8 cellular contexts compared by ENCODE assay signal in the genomic region with DNA sequence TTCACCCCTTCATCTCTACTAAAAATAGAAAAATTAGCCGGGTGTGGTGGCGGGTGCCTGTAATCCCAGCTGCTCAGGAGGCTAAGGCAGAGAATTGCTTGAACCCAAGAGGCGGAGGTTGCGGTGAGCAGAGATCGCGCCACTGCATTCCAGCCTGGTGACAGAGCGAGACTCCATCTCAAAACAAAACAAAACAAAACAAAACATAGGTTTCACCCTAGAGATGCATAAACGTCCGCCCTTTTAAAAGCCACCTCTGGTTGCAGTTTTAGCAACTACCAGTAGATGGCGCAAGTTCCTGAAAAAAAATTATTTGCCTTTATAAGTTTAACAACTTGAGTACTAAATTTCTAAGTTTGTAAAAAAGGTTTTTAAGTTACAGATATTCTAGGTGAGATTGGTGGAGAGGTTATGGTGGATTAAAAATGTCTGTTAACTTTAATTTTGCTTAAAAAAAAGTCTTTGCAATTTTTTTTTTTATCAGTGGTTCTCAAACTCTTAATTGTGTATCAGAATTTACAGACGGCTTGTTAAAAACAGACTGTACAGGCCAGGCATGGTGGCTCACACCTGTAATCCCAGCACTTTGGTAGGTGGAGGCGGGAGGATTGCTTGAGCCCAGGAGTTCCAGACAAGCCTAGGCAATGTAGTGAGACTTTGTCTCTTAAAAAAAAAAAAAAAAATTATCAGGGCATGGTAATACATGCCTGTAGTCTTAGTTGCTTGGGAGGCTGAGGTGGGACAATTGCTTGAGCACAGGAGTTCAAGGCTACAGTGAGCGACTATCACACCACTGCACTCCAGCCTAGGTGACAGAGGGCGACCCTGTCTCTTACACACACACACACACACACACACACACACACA. TPM values are rescaled to one million over a fixed set of nuclear protein-coding genes. Genes with fewer than 3 reads are reported as not detected.
DNase-seq lines count a peak whose midpoint lies in the region; ATAC-seq and TF ChIP-seq lines count a peak whose summit lies in the region.

No MANE protein-coding gene starts in this region.

- H3K4me3 ChIP-seq in breast epithelium = no peak overlapping the region

- peak; percentile 62 to 80 (median 73) for TF ChIP-seq CTCF in breast epithelium (IDR thresholded peaks at IDR 0.05)

- H3K9me3 Mint-ChIP-seq in T-helper 2 cell treated with Interferon-gamma antibody and Interleukin-4, amounts not matched to agents 5 μg/mL and 100 μg/mL, for 36 hours = no peaks in the 10 kb centered on the region

- peak overlapping the region; percentile 29 for H3K4me3 Mint-ChIP-seq in T-helper 2 cell treated with Interferon-gamma antibody and Interleukin-4, amounts not matched to agents 5 μg/mL and 100 μg/mL, for 36 hours

- DNase-seq in activated CD4-positive, CD25-positive, alpha-beta regulatory T cell treated with anti-CD3 and anti-CD28 coated beads, Interleukin-2, amount 50 U/mL, for 16 hours (ENCODE audit: low read depth, low spot score) = peak; percentile 41
- peak; percentile 85 for DNase-seq in LHCN-M2 (ENCODE audit: low read depth)
- DNase-seq in T-helper 2 cell treated with Interferon-gamma antibody and Interleukin-4, amounts not matched to agents 5 μg/mL and 100 μg/mL, for 36 hours (ENCODE audit: low spot score) = peak; percentile 36
- no peak for DNase-seq in breast epithelium (ENCODE audit: low spot score in 2 of 2)
- DNase-seq in left lobe of liver (ENCODE audit: low spot score) = no peak
- DNase-seq in stimulated activated naive CD4-positive, alpha-beta T cell treated with Interleukin-2 at 50 U/mL for 16 hours (lab: John Stamatoyannopoulos, UW) = peak; percentile 40

- no peaks in the 10 kb centered on the region for H3K4me1 ChIP-seq in breast epithelium

- H3K9me3 ChIP-seq in breast epithelium = no peaks in the 10 kb centered on the region

- H3K36me3 ChIP-seq in breast epithelium = no peaks in the 10 kb centered on the region

- no peak for ATAC-seq in activated CD4-positive, CD25-positive, alpha-beta regulatory T cell treated with anti-CD3 and anti-CD28 coated beads, Interleukin-2, amount 50 U/mL, for 24 hours
- ATAC-seq in left lobe of liver (peak; percentile 80), HG03571 (IDR thresholded peaks at IDR 0.05; ENCODE audit: unreplicated experiment) (no peak)

- no peak overlapping the region for H3K27ac ChIP-seq in breast epithelium

- H3K27me3 Mint-ChIP-seq in T-helper 2 cell treated with Interferon-gamma antibody and Interleukin-4, amounts not matched to agents 5 μg/mL and 100 μg/mL, for 36 hours (ENCODE audit: low read depth) = no peaks in the 10 kb centered on the region

- peaks cover 34% of the 10 kb centered on the region for H3K36me3 Mint-ChIP-seq in T-helper 2 cell treated with Interferon-gamma antibody and Interleukin-4, amounts not matched to agents 5 μg/mL and 100 μg/mL, for 36 hours (ENCODE audit: low read depth)

- peak overlapping the region; percentile 89 for H3K27ac Mint-ChIP-seq in T-helper 2 cell treated with Interferon-gamma antibody and Interleukin-4, amounts not matched to agents 5 μg/mL and 100 μg/mL, for 36 hours

- intact Hi-C loops in breast epithelium (cut with DNase I; ENCODE audit: low total_unique reads) = no loop called here

- peaks cover 33% of the 10 kb centered on the region for H3K4me1 Mint-ChIP-seq in T-helper 2 cell treated with Interferon-gamma antibody and Interleukin-4, amounts not matched to agents 5 μg/mL and 100 μg/mL, for 36 hours (ENCODE audit: low read depth)

- no peaks in the 10 kb centered on the region for H3K27me3 ChIP-seq in breast epithelium

- TF ChIP-seq POLR2A in breast epithelium (IDR thresholded peaks at IDR 0.05) = no peak

RNA-seq across cellular contexts. Expression of a gene that starts 42.1 kb away (rescaled TPM):
- 6.5 and 7.6 TPM in 2 replicates for total RNA-seq in LHCN-M2 (2014; rRNA removed)
- polyA plus RNA-seq in LHCN-M2 (2012) = 1.3 TPM
- total RNA-seq in breast epithelium = 10 to 100 TPM; 16.2 to 33.1 (median 22.0) TPM
- total RNA-seq in left lobe of liver = 6.1 TPM

Comparison
In these comparisons a context has a peak if more than half of its experiments do, and no peak if none do; other contexts are left out.
1. DNase-seq: peak in activated CD4-positive, CD25-positive, alpha-beta regulatory T cell treated with anti-CD3 and anti-CD28 coated beads, Interleukin-2, amount 50 U/mL, for 16 hours (single experiment), LHCN-M2 (single experiment), T-helper 2 cell treated with Interferon-gamma antibody and Interleukin-4, amounts not matched to agents 5 μg/mL and 100 μg/mL, for 36 hours (single experiment) and stimulated activated naive CD4-positive, alpha-beta T cell treated with Interleukin-2 at 50 U/mL for 16 hours (single experiment); none in breast epithelium (0 of 2) and left lobe of liver (single experiment).